1 cellular context compared by ENCODE assay signal in the genomic region with DNA sequence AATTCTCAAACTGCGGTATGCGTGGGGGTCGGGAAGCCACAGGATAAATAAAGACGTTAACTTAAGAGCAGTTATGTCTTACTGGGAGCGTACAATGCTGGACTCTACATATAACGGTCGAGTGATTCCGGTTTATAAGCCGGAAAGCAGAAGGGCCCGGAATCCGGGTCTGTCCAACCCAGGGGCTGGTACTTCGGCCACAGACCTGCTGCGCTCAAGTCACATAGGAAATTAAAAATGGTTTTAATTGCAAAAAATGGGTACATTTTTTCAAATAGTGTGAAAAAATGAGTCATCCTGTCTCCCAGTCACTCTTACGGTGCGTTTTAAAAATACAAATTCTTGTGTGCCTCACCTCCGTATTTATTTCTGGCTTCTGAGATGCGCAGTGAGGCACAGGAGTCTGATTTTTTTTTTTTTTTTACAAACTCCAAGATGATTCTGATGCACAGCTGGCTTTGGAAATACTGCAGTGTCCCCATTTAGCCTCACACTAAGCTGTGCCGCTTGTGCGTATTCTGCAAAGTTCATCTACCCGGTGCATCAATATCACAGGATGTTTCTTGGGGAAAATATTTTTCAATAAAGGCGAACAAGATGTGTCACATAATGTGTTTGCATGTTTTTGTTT.
TF ChIP-seq lines count a peak whose summit lies in the region.

No MANE protein-coding gene starts in this region.

TF ChIP-seq in HEK293, 187 proteins besides CTCF, POLR2A, EP300 and RAD21 (continued from another document):
- TF ChIP-seq, protein P1, sequence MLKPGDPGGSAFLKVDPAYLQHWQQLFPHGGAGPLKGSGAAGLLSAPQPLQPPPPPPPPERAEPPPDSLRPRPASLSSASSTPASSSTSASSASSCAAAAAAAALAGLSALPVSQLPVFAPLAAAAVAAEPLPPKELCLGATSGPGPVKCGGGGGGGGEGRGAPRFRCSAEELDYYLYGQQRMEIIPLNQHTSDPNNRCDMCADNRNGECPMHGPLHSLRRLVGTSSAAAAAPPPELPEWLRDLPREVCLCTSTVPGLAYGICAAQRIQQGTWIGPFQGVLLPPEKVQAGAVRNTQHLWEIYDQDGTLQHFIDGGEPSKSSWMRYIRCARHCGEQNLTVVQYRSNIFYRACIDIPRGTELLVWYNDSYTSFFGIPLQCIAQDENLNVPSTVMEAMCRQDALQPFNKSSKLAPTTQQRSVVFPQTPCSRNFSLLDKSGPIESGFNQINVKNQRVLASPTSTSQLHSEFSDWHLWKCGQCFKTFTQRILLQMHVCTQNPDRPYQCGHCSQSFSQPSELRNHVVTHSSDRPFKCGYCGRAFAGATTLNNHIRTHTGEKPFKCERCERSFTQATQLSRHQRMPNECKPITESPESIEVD (tag by site-specific recombination; IDR thresholded peaks at IDR 0.05): peak; percentile 76
- TF ChIP-seq ZNF394 (tag by site-specific recombination; IDR thresholded peaks at IDR 0.05; ENCODE audit: borderline replicate concordance) (no peak), EGR2 (tag by site-specific recombination; IDR thresholded peaks at IDR 0.05; ENCODE audit: low read depth) (peak; percentile 46), OSR2 (tag by site-specific recombination; IDR thresholded peaks at IDR 0.05) (peak; percentile 41), ZNF324 (tag by site-specific recombination; IDR thresholded peaks at IDR 0.05) (no peak; the same call in 1 of the 2 replicates), ZNF629 (tag by site-specific recombination; IDR thresholded peaks at IDR 0.05) (peak; percentile 26; the same call in 1 of the 2 replicates), TCF7L2 (IDR thresholded peaks at IDR 0.05; ENCODE audit: borderline replicate concordance, low read depth, low read length) (no peak), OVOL3 (tag by site-specific recombination; IDR thresholded peaks at IDR 0.05) (peak; percentile 83), ZNF335 (tag by site-specific recombination; conservative IDR thresholded peaks at IDR 0.05) (peak; percentile 47), ZIC2 (tag by site-specific recombination; IDR thresholded peaks at IDR 0.05) (0 out of 2 replicates have a peak, but pooled peaks have one; percentile 35), ZNF133 (tag by site-specific recombination; IDR thresholded peaks at IDR 0.05) (no peak), GLIS2 (tag by site-specific recombination; IDR thresholded peaks at IDR 0.05) (no peak), ZNF600 (tag by site-specific recombination; IDR thresholded peaks at IDR 0.05) (peak; percentile 19; the same call in 1 of the 2 replicates)
- TF ChIP-seq, protein P2, sequence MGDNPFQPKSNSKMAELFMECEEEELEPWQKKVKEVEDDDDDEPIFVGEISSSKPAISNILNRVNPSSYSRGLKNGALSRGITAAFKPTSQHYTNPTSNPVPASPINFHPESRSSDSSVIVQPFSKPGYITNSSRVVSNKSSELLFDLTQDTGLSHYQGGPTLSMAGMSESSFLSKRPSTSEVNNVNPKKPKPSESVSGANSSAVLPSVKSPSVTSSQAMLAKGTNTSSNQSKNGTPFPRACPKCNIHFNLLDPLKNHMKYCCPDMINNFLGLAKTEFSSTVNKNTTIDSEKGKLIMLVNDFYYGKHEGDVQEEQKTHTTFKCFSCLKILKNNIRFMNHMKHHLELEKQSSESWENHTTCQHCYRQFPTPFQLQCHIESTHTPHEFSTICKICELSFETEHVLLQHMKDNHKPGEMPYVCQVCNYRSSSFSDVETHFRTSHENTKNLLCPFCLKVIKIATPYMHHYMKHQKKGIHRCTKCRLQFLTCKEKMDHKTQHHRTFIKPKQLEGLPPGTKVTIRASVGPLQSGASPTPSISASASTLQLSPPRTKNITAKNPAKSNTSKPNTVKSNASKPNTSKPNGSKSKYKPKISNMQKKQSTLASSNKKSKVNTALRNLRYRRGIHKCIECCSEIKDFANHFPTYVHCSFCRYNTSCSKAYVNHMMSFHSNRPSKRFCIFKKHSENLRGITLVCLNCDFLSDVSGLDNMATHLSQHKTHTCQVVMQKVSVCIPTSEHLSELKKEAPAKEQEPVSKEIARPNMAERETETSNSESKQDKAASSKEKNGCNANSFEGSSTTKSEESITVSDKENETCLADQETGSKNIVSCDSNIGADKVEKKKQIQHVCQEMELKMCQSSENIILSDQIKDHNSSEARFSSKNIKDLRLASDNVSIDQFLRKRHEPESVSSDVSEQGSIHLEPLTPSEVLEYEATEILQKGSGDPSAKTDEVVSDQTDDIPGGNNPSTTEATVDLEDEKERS (tag by site-specific recombination; IDR thresholded peaks at IDR 0.05): no peak
- TF ChIP-seq, protein P3, sequence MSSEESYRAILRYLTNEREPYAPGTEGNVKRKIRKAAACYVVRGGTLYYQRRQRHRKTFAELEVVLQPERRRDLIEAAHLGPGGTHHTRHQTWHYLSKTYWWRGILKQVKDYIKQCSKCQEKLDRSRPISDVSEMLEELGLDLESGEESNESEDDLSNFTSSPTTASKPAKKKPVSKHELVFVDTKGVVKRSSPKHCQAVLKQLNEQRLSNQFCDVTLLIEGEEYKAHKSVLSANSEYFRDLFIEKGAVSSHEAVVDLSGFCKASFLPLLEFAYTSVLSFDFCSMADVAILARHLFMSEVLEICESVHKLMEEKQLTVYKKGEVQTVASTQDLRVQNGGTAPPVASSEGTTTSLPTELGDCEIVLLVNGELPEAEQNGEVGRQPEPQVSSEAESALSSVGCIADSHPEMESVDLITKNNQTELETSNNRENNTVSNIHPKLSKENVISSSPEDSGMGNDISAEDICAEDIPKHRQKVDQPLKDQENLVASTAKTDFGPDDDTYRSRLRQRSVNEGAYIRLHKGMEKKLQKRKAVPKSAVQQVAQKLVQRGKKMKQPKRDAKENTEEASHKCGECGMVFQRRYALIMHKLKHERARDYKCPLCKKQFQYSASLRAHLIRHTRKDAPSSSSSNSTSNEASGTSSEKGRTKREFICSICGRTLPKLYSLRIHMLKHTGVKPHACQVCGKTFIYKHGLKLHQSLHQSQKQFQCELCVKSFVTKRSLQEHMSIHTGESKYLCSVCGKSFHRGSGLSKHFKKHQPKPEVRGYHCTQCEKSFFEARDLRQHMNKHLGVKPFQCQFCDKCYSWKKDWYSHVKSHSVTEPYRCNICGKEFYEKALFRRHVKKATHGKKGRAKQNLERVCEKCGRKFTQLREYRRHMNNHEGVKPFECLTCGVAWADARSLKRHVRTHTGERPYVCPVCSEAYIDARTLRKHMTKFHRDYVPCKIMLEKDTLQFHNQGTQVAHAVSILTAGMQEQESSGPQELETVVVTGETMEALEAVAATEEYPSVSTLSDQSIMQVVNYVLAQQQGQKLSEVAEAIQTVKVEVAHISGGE (tag by site-specific recombination; conservative IDR thresholded peaks at IDR 0.05; ENCODE audit: low read depth): peak; percentile 43
- TF ChIP-seq, protein P4, sequence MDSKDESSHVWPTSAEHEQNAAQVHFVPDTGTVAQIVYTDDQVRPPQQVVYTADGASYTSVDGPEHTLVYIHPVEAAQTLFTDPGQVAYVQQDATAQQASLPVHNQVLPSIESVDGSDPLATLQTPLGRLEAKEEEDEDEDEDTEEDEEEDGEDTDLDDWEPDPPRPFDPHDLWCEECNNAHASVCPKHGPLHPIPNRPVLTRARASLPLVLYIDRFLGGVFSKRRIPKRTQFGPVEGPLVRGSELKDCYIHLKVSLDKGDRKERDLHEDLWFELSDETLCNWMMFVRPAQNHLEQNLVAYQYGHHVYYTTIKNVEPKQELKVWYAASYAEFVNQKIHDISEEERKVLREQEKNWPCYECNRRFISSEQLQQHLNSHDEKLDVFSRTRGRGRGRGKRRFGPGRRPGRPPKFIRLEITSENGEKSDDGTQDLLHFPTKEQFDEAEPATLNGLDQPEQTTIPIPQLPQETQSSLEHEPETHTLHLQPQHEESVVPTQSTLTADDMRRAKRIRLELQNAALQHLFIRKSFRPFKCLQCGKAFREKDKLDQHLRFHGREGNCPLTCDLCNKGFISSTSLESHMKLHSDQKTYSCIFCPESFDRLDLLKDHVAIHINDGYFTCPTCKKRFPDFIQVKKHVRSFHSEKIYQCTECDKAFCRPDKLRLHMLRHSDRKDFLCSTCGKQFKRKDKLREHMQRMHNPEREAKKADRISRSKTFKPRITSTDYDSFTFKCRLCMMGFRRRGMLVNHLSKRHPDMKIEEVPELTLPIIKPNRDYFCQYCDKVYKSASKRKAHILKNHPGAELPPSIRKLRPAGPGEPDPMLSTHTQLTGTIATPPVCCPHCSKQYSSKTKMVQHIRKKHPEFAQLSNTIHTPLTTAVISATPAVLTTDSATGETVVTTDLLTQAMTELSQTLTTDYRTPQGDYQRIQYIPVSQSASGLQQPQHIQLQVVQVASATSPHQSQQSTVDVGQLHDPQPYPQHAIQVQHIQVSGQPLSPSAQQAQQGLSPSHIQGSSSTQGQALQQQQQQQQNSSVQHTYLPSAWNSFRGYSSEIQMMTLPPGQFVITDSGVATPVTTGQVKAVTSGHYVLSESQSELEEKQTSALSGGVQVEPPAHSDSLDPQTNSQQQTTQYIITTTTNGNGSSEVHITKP (tag by site-specific recombination; IDR thresholded peaks at IDR 0.05): peak; percentile 60
- TF ChIP-seq, protein P5, sequence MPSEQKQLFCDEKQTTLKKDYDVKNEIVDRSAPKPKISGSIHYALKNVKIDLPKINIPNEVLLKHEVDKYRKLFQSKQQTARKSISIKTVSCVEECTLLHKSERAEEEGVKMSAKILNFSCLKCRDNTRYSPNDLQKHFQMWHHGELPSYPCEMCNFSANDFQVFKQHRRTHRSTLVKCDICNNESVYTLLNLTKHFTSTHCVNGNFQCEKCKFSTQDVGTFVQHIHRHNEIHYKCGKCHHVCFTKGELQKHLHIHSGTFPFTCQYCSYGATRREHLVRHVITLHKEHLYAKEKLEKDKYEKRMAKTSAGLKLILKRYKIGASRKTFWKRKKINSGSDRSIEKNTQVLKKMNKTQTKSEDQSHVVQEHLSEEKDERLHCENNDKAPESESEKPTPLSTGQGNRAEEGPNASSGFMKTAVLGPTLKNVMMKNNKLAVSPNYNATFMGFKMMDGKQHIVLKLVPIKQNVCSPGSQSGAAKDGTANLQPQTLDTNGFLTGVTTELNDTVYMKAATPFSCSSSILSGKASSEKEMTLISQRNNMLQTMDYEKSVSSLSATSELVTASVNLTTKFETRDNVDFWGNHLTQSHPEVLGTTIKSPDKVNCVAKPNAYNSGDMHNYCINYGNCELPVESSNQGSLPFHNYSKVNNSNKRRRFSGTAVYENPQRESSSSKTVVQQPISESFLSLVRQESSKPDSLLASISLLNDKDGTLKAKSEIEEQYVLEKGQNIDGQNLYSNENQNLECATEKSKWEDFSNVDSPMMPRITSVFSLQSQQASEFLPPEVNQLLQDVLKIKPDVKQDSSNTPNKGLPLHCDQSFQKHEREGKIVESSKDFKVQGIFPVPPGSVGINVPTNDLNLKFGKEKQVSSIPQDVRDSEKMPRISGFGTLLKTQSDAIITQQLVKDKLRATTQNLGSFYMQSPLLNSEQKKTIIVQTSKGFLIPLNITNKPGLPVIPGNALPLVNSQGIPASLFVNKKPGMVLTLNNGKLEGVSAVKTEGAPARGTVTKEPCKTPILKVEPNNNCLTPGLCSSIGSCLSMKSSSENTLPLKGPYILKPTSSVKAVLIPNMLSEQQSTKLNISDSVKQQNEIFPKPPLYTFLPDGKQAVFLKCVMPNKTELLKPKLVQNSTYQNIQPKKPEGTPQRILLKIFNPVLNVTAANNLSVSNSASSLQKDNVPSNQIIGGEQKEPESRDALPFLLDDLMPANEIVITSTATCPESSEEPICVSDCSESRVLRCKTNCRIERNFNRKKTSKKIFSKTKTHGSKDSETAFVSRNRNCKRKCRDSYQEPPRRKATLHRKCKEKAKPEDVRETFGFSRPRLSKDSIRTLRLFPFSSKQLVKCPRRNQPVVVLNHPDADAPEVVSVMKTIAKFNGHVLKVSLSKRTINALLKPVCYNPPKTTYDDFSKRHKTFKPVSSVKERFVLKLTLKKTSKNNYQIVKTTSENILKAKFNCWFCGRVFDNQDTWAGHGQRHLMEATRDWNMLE (tag by site-specific recombination; conservative IDR thresholded peaks at IDR 0.05; ENCODE audit: low read depth): no peak
- TF ChIP-seq, protein P6, sequence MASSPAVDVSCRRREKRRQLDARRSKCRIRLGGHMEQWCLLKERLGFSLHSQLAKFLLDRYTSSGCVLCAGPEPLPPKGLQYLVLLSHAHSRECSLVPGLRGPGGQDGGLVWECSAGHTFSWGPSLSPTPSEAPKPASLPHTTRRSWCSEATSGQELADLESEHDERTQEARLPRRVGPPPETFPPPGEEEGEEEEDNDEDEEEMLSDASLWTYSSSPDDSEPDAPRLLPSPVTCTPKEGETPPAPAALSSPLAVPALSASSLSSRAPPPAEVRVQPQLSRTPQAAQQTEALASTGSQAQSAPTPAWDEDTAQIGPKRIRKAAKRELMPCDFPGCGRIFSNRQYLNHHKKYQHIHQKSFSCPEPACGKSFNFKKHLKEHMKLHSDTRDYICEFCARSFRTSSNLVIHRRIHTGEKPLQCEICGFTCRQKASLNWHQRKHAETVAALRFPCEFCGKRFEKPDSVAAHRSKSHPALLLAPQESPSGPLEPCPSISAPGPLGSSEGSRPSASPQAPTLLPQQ (tag by site-specific recombination; IDR thresholded peaks at IDR 0.05): no peak
